In genomic region chr6:116579143-116579542, GRCh38 we compare ENCODE assay signal across 20 cellular contexts. TPM values are rescaled to one million over a fixed set of nuclear protein-coding genes. Genes with fewer than 3 reads are reported as not detected.
"Had no signal": no experiment of that assay in that cellular context is flagged by ENCODE, and none has a peak within 500 bp of the region (broad histone marks: within the 10 kb centered on the region; RNA-seq: fewer than 3 reads in every experiment).

No MANE protein-coding gene starts in this region.

- H3K9me3 Mint-ChIP-seq: activated B cell treated with CpG ODN at 0.5 μM for 24 hours; activated CD8-positive, alpha-beta T cell treated with anti-CD3 and anti-CD28 coated beads for 36 hours; activated naive CD4-positive, alpha-beta T cell treated with anti-CD3 and anti-CD28 coated beads, Interleukin-2, amount 50 U/mL, for 72 hours; effector memory CD8-positive, alpha-beta T cell; memory B cell; T-helper 2 cell treated with Interferon-gamma antibody and Interleukin-4, amounts not matched to agents 5 μg/mL and 100 μg/mL, for 36 hours had no signal

- H3K4me3 ChIP-seq: gastrocnemius medialis, heart left ventricle, right lobe of liver, spleen had no signal

- H3K27me3 Mint-ChIP-seq: activated B cell treated with CpG ODN at 0.5 μM for 24 hours; activated CD8-positive, alpha-beta T cell treated with anti-CD3 and anti-CD28 coated beads for 36 hours; effector memory CD8-positive, alpha-beta T cell; memory B cell had no signal

- H3K4me3 Mint-ChIP-seq: activated B cell treated with CpG ODN at 0.5 μM for 24 hours; activated CD8-positive, alpha-beta T cell treated with anti-CD3 and anti-CD28 coated beads for 36 hours; effector memory CD8-positive, alpha-beta T cell; memory B cell; T-helper 2 cell treated with Interferon-gamma antibody and Interleukin-4, amounts not matched to agents 5 μg/mL and 100 μg/mL, for 36 hours had no signal

- H3K27ac Mint-ChIP-seq: activated B cell treated with CpG ODN at 0.5 μM for 24 hours; activated naive CD4-positive, alpha-beta T cell treated with anti-CD3 and anti-CD28 coated beads, Interleukin-2, amount 50 U/mL, for 72 hours; memory B cell; T-helper 2 cell treated with Interferon-gamma antibody and Interleukin-4, amounts not matched to agents 5 μg/mL and 100 μg/mL, for 36 hours had no signal

- DNase-seq: activated B cell treated with CpG ODN at 0.5 μM for 24 hours; activated CD4-positive, alpha-beta T cell treated with anti-CD3 and anti-CD28 coated beads for 48 hours; activated CD8-positive, alpha-beta T cell treated with anti-CD3 and anti-CD28 coated beads for 36 hours; activated gamma-delta T cell; activated T-cell treated with anti-CD3 and anti-CD28 coated beads, Interleukin-2, amount 50 U/mL, for 48 hours; brain microvascular endothelial cell; cerebellar nuclear complex; dermis blood vessel endothelial cell; effector memory CD8-positive, alpha-beta T cell; gastrocnemius medialis; heart left ventricle; right lobe of liver; spleen had no signal

- ATAC-seq: activated CD8-positive, alpha-beta T cell treated with anti-CD3 and anti-CD28 coated beads for 36 hours; activated naive CD4-positive, alpha-beta T cell treated with anti-CD3 and anti-CD28 coated beads, Interleukin-2, amount 50 U/mL, for 72 hours; effector memory CD8-positive, alpha-beta T cell; gastrocnemius medialis; left lobe of liver; right lobe of liver had no signal

RNA-seq across cellular contexts. Expression of gene CALHM4, which starts 25.6 kb away (rescaled TPM):
- total RNA-seq: activated B cell treated with CpG ODN at 0.5 μM for 24 hours; activated CD8-positive, alpha-beta T cell treated with anti-CD3 and anti-CD28 coated beads for 36 hours; activated naive CD4-positive, alpha-beta T cell treated with anti-CD3 and anti-CD28 coated beads, Interleukin-2, amount 50 U/mL, for 72 hours; dermis blood vessel endothelial cell; fibroblast of lung; gastrocnemius medialis; left lobe of liver; osteocyte; right lobe of liver; spleen; ureter had no signal

RNA-seq across cellular contexts. Expression of gene TRAPPC3L, which starts 33.7 kb away (rescaled TPM):
- total RNA-seq: activated B cell treated with CpG ODN at 0.5 μM for 24 hours; activated CD8-positive, alpha-beta T cell treated with anti-CD3 and anti-CD28 coated beads for 36 hours; activated naive CD4-positive, alpha-beta T cell treated with anti-CD3 and anti-CD28 coated beads, Interleukin-2, amount 50 U/mL, for 72 hours; gastrocnemius medialis; left lobe of liver; osteocyte; ureter had no signal

RNA-seq across cellular contexts. Expression of gene RSPH4A, which starts 37.1 kb away (rescaled TPM):
- total RNA-seq: left lobe of liver had no signal
